ENCODE assay signal across 14 cellular contexts in the genomic region with DNA sequence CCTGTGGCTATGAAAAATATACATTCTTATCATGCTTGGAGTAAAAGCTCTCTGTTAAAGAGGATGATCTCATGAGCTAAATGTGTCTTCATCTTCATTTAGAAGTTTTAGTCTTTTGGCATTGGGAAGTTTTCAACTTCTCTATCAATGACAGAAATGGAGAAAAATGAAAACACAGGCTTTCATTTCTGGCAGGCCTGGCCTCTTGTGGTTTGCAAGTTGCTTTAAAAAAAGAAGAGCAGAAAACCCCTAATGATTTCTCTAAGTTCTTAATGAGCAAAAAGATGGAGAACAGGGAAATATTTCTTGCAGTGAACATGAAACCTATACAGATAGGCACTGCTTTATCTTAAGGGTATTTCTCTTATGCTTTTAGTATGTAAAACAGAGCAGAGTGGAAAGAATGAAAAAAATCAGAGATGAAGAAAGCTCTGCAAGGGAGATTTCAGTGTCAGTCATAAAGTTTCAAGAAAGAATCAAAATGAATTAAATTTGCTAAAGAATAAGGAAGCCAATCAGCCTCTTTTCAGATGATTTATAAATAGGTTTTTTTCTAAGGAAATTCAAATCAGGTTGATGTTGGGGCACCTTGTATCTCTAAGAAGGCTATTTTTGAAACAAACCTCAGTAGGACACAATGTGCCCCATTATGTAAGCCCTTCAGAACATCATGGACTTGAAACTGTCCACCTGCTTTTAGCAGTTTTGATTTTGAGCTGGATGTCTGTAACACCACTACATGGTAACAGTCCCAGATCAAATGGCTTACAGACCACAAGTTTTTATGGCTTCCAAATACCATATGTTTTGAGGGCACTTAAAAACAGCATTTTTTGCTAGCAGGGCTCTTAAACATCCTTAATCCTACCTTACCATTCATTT.
DNase-seq lines count a peak whose midpoint lies in the region; ATAC-seq and TF ChIP-seq lines count a peak whose summit lies in the region.
"Had no signal": no experiment of that assay in that cellular context is flagged by ENCODE, and none has a peak within 500 bp of the region (broad histone marks: within the 10 kb centered on the region; RNA-seq: fewer than 3 reads in every experiment).

No MANE protein-coding gene starts in this region.

- ATAC-seq in GM18502 (IDR thresholded peaks at IDR 0.05; ENCODE audit: poor library complexity, unreplicated experiment) (peak; percentile 44), GM21447 (IDR thresholded peaks at IDR 0.05; ENCODE audit: unreplicated experiment) (peak; percentile 44), HG03432 (IDR thresholded peaks at IDR 0.05; ENCODE audit: unreplicated experiment) (peak; percentile 62), foreskin keratinocyte (no peak)
- ATAC-seq in CD4-positive, alpha-beta T cell (ENCODE audit: poor library complexity) = no peak

- CTCF ChIA-PET in CD4-positive, alpha-beta T cell (lab: Charles Lee) = no interaction called here

- H3K27ac Mint-ChIP-seq in CD4-positive, alpha-beta T cell = no peak overlapping the region
- H3K27ac Mint-ChIP-seq: T-helper 2 cell treated with Interferon-gamma antibody and Interleukin-4, amounts not matched to agents 5 μg/mL and 100 μg/mL, for 36 hours had no signal

- no peaks in the 10 kb centered on the region for H3K27me3 ChIP-seq in CD4-positive, alpha-beta T cell (ENCODE audit: control insufficient read depth, insufficient read depth, low read length)
- H3K27me3 ChIP-seq in foreskin keratinocyte = no peaks in the 10 kb centered on the region
- H3K27me3 ChIP-seq: upper lobe of left lung had no signal

- in situ Hi-C loops in G401 (cut with HindIII; ENCODE audit: low sequenced_read_pairs) = no loop called here

- no peak overlapping the region for H3K27ac ChIP-seq in CD4-positive, alpha-beta T cell (ENCODE audit: low read depth, low read length)
- H3K27ac ChIP-seq in foreskin keratinocyte = no peak overlapping the region
- H3K27ac ChIP-seq: upper lobe of left lung had no signal

- H3K36me3 Mint-ChIP-seq in CD4-positive, alpha-beta T cell (ENCODE audit: low read depth) = no peaks in the 10 kb centered on the region

- DNase-seq in fibroblast of the aortic adventitia (ENCODE audit: low read depth) (peak; percentile 82), G401 (ENCODE audit: low spot score) (no peak), foreskin keratinocyte (no peak), RKO (ENCODE audit: low spot score) (no peak)
- no peak for DNase-seq in CD4-positive, alpha-beta T cell
- DNase-seq: activated T-cell treated with anti-CD3 and anti-CD28 coated beads for 4 hours; COR-L47; MV-4-11; NK-92 treated with Interleukin-12 subunit alpha and Interleukin-12 subunit beta, amount 100 ng/mL, for 24 hours; upper lobe of left lung had no signal

- H3K27me3 Mint-ChIP-seq in CD4-positive, alpha-beta T cell = no peaks in the 10 kb centered on the region

- no peaks in the 10 kb centered on the region for H3K4me1 Mint-ChIP-seq in CD4-positive, alpha-beta T cell (ENCODE audit: low read depth)

- POLR2A ChIA-PET in CD4-positive, alpha-beta T cell (lab: Charles Lee) = no interaction called here

- intact Hi-C loops in CD4-positive, alpha-beta T cell (cut with DNase I, micrococcal nuclease) = no loop called here

- TF ChIP-seq CTCF in fibroblast of the aortic adventitia (IDR thresholded peaks at IDR 0.05; ENCODE audit: insufficient read depth, low read length) (no peak), foreskin keratinocyte (conservative IDR thresholded peaks at IDR 0.05) (no peak)
- no peak for TF ChIP-seq CTCF in CD4-positive, alpha-beta T cell (IDR thresholded peaks at IDR 0.05)

- H3K4me3 Mint-ChIP-seq in CD4-positive, alpha-beta T cell = no peak overlapping the region
- H3K4me3 Mint-ChIP-seq: T-helper 2 cell treated with Interferon-gamma antibody and Interleukin-4, amounts not matched to agents 5 μg/mL and 100 μg/mL, for 36 hours had no signal

- no peaks in the 10 kb centered on the region for H3K9me3 ChIP-seq in CD4-positive, alpha-beta T cell (ENCODE audit: control insufficient read depth, low read length)
- H3K9me3 ChIP-seq: upper lobe of left lung had no signal

- H3K9me3 Mint-ChIP-seq in CD4-positive, alpha-beta T cell = no peaks in the 10 kb centered on the region
- H3K9me3 Mint-ChIP-seq: T-helper 2 cell treated with Interferon-gamma antibody and Interleukin-4, amounts not matched to agents 5 μg/mL and 100 μg/mL, for 36 hours had no signal

- H3K4me1 ChIP-seq in foreskin keratinocyte = no peaks in the 10 kb centered on the region
- H3K4me1 ChIP-seq: upper lobe of left lung had no signal

- H3K4me3 ChIP-seq in fibroblast of the aortic adventitia (ENCODE audit: low read depth, low read length) = no peak overlapping the region
- H3K4me3 ChIP-seq: upper lobe of left lung had no signal

Comparison
In these comparisons a context has a peak if more than half of its experiments do, and no peak if none do; other contexts are left out.
1. ATAC-seq: peak in GM18502 (single experiment), GM21447 (single experiment) and HG03432 (single experiment); none in CD4-positive, alpha-beta T cell (single experiment) and foreskin keratinocyte (single experiment).